Comparison of ENCODE assay signal across 1 cellular context in the genomic region with DNA sequence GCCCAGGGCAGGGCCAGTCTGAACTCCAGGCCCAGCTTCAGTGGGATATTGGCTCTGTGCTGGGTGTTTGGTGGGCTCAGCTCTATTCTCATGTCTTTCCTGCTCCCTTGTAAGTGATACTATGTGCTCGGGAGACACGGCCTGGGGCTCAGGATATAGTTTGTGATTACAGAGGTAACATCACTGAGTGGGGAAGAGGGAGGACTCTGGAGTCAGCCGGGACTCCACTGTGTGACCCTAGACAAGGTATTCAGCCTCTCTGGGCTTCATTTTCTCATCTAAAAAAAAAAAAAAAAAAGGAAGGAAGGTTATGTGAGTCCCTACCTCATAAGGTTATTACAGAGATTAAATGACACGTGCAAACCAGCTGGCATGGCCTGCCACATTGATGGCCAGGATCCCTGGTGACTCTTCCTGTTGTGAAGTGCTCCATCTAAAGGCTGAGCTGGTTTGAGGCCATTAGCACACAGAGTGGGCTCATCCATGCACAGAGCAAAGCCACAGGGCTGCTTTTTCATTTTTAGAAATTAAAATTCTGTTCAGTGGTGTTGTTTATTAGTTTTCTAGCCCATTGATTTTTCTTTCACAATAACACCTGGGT.
TF ChIP-seq lines count a peak whose summit lies in the region.

No MANE protein-coding gene starts in this region.

TF ChIP-seq in GM23338, 12 proteins besides CTCF, POLR2A, EP300 and RAD21 (continued from another document):
- TF ChIP-seq REST (IDR thresholded peaks at IDR 0.05; ENCODE audit: unreplicated experiment) (no peak), CREB1 (CRISPR knock-in tag; IDR thresholded peaks at IDR 0.05; ENCODE audit: low read depth) (no peak), ZNF331 (CRISPR knock-in tag; IDR thresholded peaks at IDR 0.05; ENCODE audit: low read depth) (no peak), STAT1 (IDR thresholded peaks at IDR 0.05; ENCODE audit: unreplicated experiment) (no peak), JUNB (IDR thresholded peaks at IDR 0.05; ENCODE audit: unreplicated experiment) (no peak), POLR2AphosphoS5 (IDR thresholded peaks at IDR 0.05; ENCODE audit: low read depth) (no peak)
- TF ChIP-seq, protein P1, sequence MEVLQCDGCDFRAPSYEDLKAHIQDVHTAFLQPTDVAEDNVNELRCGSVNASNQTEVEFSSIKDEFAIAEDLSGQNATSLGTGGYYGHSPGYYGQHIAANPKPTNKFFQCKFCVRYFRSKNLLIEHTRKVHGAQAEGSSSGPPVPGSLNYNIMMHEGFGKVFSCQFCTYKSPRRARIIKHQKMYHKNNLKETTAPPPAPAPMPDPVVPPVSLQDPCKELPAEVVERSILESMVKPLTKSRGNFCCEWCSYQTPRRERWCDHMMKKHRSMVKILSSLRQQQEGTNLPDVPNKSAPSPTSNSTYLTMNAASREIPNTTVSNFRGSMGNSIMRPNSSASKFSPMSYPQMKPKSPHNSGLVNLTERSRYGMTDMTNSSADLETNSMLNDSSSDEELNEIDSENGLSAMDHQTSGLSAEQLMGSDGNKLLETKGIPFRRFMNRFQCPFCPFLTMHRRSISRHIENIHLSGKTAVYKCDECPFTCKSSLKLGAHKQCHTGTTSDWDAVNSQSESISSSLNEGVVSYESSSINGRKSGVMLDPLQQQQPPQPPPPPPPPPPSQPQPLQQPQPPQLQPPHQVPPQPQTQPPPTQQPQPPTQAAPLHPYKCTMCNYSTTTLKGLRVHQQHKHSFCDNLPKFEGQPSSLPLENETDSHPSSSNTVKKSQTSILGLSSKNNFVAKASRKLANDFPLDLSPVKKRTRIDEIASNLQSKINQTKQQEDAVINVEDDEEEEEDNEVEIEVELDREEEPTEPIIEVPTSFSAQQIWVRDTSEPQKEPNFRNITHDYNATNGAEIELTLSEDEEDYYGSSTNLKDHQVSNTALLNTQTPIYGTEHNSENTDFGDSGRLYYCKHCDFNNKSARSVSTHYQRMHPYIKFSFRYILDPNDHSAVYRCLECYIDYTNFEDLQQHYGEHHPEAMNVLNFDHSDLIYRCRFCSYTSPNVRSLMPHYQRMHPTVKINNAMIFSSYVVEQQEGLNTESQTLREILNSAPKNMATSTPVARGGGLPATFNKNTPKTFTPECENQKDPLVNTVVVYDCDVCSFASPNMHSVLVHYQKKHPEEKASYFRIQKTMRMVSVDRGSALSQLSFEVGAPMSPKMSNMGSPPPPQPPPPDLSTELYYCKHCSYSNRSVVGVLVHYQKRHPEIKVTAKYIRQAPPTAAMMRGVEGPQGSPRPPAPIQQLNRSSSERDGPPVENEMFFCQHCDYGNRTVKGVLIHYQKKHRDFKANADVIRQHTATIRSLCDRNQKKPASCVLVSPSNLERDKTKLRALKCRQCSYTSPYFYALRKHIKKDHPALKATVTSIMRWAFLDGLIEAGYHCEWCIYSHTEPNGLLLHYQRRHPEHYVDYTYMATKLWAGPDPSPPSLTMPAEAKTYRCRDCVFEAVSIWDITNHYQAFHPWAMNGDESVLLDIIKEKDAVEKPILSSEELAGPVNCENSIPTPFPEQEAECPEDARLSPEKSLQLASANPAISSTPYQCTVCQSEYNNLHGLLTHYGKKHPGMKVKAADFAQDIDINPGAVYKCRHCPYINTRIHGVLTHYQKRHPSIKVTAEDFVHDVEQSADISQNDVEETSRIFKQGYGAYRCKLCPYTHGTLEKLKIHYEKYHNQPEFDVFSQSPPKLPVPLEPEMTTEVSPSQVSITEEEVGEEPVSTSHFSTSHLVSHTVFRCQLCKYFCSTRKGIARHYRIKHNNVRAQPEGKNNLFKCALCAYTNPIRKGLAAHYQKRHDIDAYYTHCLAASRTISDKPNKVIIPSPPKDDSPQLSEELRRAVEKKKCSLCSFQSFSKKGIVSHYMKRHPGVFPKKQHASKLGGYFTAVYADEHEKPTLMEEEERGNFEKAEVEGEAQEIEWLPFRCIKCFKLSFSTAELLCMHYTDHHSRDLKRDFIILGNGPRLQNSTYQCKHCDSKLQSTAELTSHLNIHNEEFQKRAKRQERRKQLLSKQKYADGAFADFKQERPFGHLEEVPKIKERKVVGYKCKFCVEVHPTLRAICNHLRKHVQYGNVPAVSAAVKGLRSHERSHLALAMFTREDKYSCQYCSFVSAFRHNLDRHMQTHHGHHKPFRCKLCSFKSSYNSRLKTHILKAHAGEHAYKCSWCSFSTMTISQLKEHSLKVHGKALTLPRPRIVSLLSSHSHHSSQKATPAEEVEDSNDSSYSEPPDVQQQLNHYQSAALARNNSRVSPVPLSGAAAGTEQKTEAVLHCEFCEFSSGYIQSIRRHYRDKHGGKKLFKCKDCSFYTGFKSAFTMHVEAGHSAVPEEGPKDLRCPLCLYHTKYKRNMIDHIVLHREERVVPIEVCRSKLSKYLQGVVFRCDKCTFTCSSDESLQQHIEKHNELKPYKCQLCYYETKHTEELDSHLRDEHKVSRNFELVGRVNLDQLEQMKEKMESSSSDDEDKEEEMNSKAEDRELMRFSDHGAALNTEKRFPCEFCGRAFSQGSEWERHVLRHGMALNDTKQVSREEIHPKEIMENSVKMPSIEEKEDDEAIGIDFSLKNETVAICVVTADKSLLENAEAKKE (CRISPR knock-in tag; IDR thresholded peaks at IDR 0.05): no peak
TF ChIP-seq in GM23338: peak in this region for 0.
